In genomic region chr9:19464764-19465570, GRCh38 we compare ENCODE assay signal across 8 cellular contexts. TPM values are rescaled to one million over a fixed set of nuclear protein-coding genes. Genes with fewer than 3 reads are reported as not detected.
DNase-seq lines count a peak whose midpoint lies in the region; ATAC-seq, FAIRE-seq and TF ChIP-seq lines count a peak whose summit lies in the region.

No MANE protein-coding gene starts in this region.

- no peaks in the 10 kb centered on the region for H3K79me2 ChIP-seq in astrocyte (ENCODE audit: insufficient read depth, low read length)

- no peaks in the 10 kb centered on the region for H3K9me3 ChIP-seq in astrocyte (ENCODE audit: insufficient read depth, low read depth, low read length)

- H3K9me3 Mint-ChIP-seq in IgD-negative memory B cell: no peaks in the 10 kb centered on the region
- no peaks in the 10 kb centered on the region for H3K9me3 Mint-ChIP-seq in astrocyte (ENCODE audit: unreplicated experiment)

- ATAC-seq in GM21619 (IDR thresholded peaks at IDR 0.05; ENCODE audit: unreplicated experiment) (peak; percentile 90), sciatic nerve (peak; percentile 83)

- DNase-seq in DMS79 (lab: John Stamatoyannopoulos, UW) (peak; percentile 10), T-helper 22 cell (ENCODE audit: low read depth) (peak; percentile 34), astrocyte (ENCODE audit: low read depth) (peak; percentile 70), iPS DF 19.7 (ENCODE audit: low read depth, low spot score) (peak; percentile 52), sciatic nerve (ENCODE audit: low spot score) (peak; percentile 81), NCI-H187 (lab: John Stamatoyannopoulos, UW) (no peak)

- H3K27me3 ChIP-seq in astrocyte (ENCODE audit: insufficient read depth, low read length): no peaks in the 10 kb centered on the region

- no peak overlapping the region for H3K9ac ChIP-seq in astrocyte (ENCODE audit: low read length)

- H4K20me1 ChIP-seq in astrocyte (ENCODE audit: insufficient read depth, low read length): no peaks in the 10 kb centered on the region

- peak; percentile 52 for TF ChIP-seq CTCF in astrocyte (IDR thresholded peaks at IDR 0.05; ENCODE audit: insufficient read depth, low read depth, low read length)

- H2AFZ ChIP-seq in astrocyte (ENCODE audit: low read depth, low read length): peak overlapping the region; percentile 84

- H3K4me2 ChIP-seq in astrocyte (ENCODE audit: low read length): peak overlapping the region; percentile 80

- H3K4me1 ChIP-seq in astrocyte (ENCODE audit: insufficient read depth, low read length): peaks cover 4% of the 10 kb centered on the region

- H3K4me3 Mint-ChIP-seq in IgD-negative memory B cell (peak overlapping the region; percentile 88 to 96 (median 93)), astrocyte (ENCODE audit: unreplicated experiment) (peak overlapping the region; percentile 80)

- H3K27ac Mint-ChIP-seq in IgD-negative memory B cell (no peak overlapping the region), astrocyte (ENCODE audit: unreplicated experiment) (no peak overlapping the region)

- H3K36me3 Mint-ChIP-seq in IgD-negative memory B cell (no peaks in the 10 kb centered on the region), astrocyte (ENCODE audit: low read depth, unreplicated experiment) (no peaks in the 10 kb centered on the region)

- no peak overlapping the region for H3K27ac ChIP-seq in astrocyte (ENCODE audit: low read depth, low read length)

- no peaks in the 10 kb centered on the region for H3K36me3 ChIP-seq in astrocyte (ENCODE audit: insufficient read depth, low read length)

- H3K27me3 Mint-ChIP-seq in IgD-negative memory B cell: peaks cover 1% of the 10 kb centered on the region
- H3K27me3 Mint-ChIP-seq in astrocyte (ENCODE audit: low read depth, unreplicated experiment): peaks cover 7% of the 10 kb centered on the region

- intact Hi-C loops in sciatic nerve (cut with DNase I): no loop called here

- H3K4me1 Mint-ChIP-seq in IgD-negative memory B cell: peaks cover 4 to 10% (median 8%) of the 10 kb centered on the region in 3 donors
- H3K4me1 Mint-ChIP-seq in astrocyte (ENCODE audit: low read depth, unreplicated experiment): no peaks in the 10 kb centered on the region

- peak overlapping the region; percentile 49 for H3K4me3 ChIP-seq in astrocyte (ENCODE audit: insufficient read depth, low read depth, low read length)

- FAIRE-seq in astrocyte (lab: Jason Lieb, UNC): no peak

RNA-seq across cellular contexts. Expression of gene ACER2, which starts 56.2 kb away (rescaled TPM):
- polyA plus RNA-seq in IgD-negative memory B cell: 0.85 TPM
- total RNA-seq in astrocyte (6.0 and 7.4 TPM in 2 replicates), sciatic nerve (10.7 TPM)

Comparison
In these comparisons a context has a peak if more than half of its experiments do, and no peak if none do; other contexts are left out.
1. DNase-seq: peak in DMS79 (single experiment), T-helper 22 cell (single experiment), astrocyte (single experiment), iPS DF 19.7 (single experiment) and sciatic nerve (single experiment); none in NCI-H187 (0 of 2).